8 cellular contexts compared by ENCODE assay signal in the genomic region with DNA sequence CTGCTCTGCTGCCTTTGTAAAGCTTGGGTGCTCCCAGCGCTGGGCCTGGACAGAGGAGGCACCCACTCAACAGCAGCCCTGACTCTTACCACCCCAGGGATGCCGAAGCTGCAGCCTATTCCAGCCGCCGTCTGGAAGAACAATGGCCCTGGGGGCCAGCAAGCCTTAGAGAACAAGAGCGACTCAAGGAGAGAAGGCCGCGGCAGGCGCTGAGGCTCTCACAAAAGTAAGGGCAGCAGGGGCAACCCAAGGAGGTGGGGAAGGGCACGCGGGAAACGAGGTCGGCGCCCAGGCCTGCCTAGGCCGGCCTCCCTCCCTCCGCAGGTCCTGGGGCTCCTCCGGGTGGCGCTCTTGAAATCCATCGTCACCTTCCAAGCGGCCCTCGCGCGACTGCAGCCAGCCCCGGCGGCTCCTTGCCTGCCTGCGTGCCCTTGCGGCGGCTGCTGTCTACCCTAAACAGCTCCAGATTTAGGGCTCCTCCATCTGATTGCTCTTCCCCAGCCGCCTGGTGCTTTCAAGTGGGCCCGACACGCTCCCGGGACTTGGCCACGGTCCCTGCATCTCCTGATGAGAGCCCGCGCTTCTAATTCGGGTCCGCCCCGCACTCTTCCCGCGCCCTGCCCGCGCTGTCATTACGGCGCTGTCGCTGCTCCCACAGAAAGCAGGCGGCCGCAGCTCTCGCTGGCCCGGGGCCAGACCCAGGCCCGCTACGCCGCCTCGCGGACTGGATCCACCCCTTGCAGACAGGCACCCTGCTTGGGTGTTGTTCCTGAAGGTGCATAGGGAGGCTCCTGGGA.
DNase-seq lines count a peak whose midpoint lies in the region; ATAC-seq and TF ChIP-seq lines count a peak whose summit lies in the region.

No MANE protein-coding gene starts in this region.

- no peak overlapping the region for H3K27ac ChIP-seq in colonic mucosa

- TF ChIP-seq CTCF in colonic mucosa (IDR thresholded peaks at IDR 0.05), result no peak

- H3K9ac ChIP-seq in colonic mucosa (ENCODE audit: low read depth in 2 of 2, low read length in 2 of 2), result no peak overlapping the region

- intact Hi-C loops in colonic mucosa (cut with DNase I), result no loop called here

- ATAC-seq in HG02571 (IDR thresholded peaks at IDR 0.05; ENCODE audit: unreplicated experiment), result no peak

- H3K36me3 ChIP-seq in colonic mucosa, result no peaks in the 10 kb centered on the region

- peak overlapping the region; percentile 19 for H3K4me3 ChIP-seq in colonic mucosa

- no peaks in the 10 kb centered on the region for H3K27me3 ChIP-seq in colonic mucosa

- no peaks in the 10 kb centered on the region for H3K4me1 ChIP-seq in colonic mucosa

- DNase-seq in NCI-H1092 (lab: John Stamatoyannopoulos, UW) (peak; percentile 39), colonic mucosa (peak; percentile 60), kidney tubule cell (ENCODE audit: low spot score) (peak; percentile 41), superior temporal gyrus (ENCODE audit: extremely low spot score) (peak; percentile 76), SIG-M5 (lab: John Stamatoyannopoulos, UW) (no peak), HPDE6-E6E7 (ENCODE audit: extremely low spot score) (no peak), OCI-M1 (lab: John Stamatoyannopoulos, UW) (no peak)

- no peaks in the 10 kb centered on the region for H3K9me3 ChIP-seq in colonic mucosa

Comparison
In these comparisons a context has a peak if more than half of its experiments do, and no peak if none do; other contexts are left out.
1. DNase-seq: peak in NCI-H1092 (single experiment), colonic mucosa (single experiment), kidney tubule cell (single experiment) and superior temporal gyrus (single experiment); none in SIG-M5 (single experiment), HPDE6-E6E7 (single experiment) and OCI-M1 (single experiment).